Comparison of ENCODE assay signal across 31 cellular contexts in genomic region chr5:81429986-81430385, GRCh38. TPM values are rescaled to one million over a fixed set of nuclear protein-coding genes. Genes with fewer than 3 reads are reported as not detected.
"Had no signal": no experiment of that assay in that cellular context is flagged by ENCODE, and none has a peak within 500 bp of the region (broad histone marks: within the 10 kb centered on the region; RNA-seq: fewer than 3 reads in every experiment).

No MANE protein-coding gene starts in this region.

- H3K36me3 ChIP-seq: brain microvascular endothelial cell had no signal

- H3K27ac ChIP-seq: brain microvascular endothelial cell, SJCRH30, SK-N-MC had no signal

- H3K9me3 ChIP-seq: SJCRH30 had no signal

- H3K27me3 ChIP-seq: brain microvascular endothelial cell, SJCRH30 had no signal

- FAIRE-seq: TTC549 had no signal

- ATAC-seq: activated CD8-positive, alpha-beta T cell treated with anti-CD3 and anti-CD28 coated beads for 36 hours; activated T-cell treated with anti-CD3 and anti-CD28 coated beads, Interleukin-2, amount 50 U/mL, for 72 hours; activated T-helper 17 cell treated with anti-CD3 and anti-CD28 coated beads, Interleukin-2, amount 50 U/mL, for 72 hours; Panc1 had no signal

- DNase-seq: activated CD4-positive, alpha-beta T cell treated with anti-CD3 and anti-CD28 coated beads, Interleukin-2, amount 10 ng/mL, durations not matched to agents 24 days and 14 days; activated CD4-positive, alpha-beta T cell treated with anti-CD3 and anti-CD28 coated beads, Interleukin-2, amount 50 U/mL, for 4 hours; activated CD8-positive, alpha-beta T cell treated with anti-CD3 and anti-CD28 coated beads for 36 hours; activated effector memory CD4-positive, alpha-beta T cell treated with anti-CD3 and anti-CD28 coated beads, Interleukin-2, amount 50 U/mL, for 16 hours; activated naive CD4-positive, alpha-beta T cell; activated naive CD4-positive, alpha-beta T cell treated with anti-CD3 and anti-CD28 coated beads, Interleukin-2, amount 50 U/mL, for 16 hours; activated naive CD8-positive, alpha-beta T cell treated with anti-CD3 and anti-CD28 coated beads for 36 hours; activated T-cell treated with anti-CD3 and anti-CD28 coated beads, Interleukin-2, amount 50 U/mL, for 1 hour; activated T-cell treated with anti-CD3 and anti-CD28 coated beads, Interleukin-2, amount 50 U/mL, for 72 hours; amniotic stem cell; aorta; brain microvascular endothelial cell; central memory CD4-positive, alpha-beta T cell; MM.1S; MV-4-11; NCI-H1092; NCI-H1436 treated with DMSO at 0.1 percent for 48 hours; NCI-H1694 treated with DMSO at 0.1 percent for 48 hours; NCI-H2029; NCI-H345; NCI-H524 treated with DMSO at 0.1 percent for 48 hours; SHP77; SJCRH30 had no signal

- H3K4me3 ChIP-seq: SJCRH30, SK-N-MC had no signal

RNA-seq across cellular contexts. Expression of gene ACOT12, which starts 36.1 kb away (rescaled TPM):
- total RNA-seq: activated CD4-positive, alpha-beta T cell treated with anti-CD3 and anti-CD28 coated beads, Interleukin-2, amount 10 ng/mL, durations not matched to agents 24 days and 14 days; activated CD8-positive, alpha-beta memory T cell treated with anti-CD3 and anti-CD28 coated beads for 36 hours; activated CD8-positive, alpha-beta T cell treated with anti-CD3 and anti-CD28 coated beads for 36 hours; activated naive CD8-positive, alpha-beta T cell treated with anti-CD3 and anti-CD28 coated beads for 36 hours; activated T-cell treated with anti-CD3 and anti-CD28 coated beads, Interleukin-2, amount 50 U/mL, for 72 hours; activated T-helper 17 cell treated with anti-CD3 and anti-CD28 coated beads, Interleukin-2, amount 50 U/mL, for 72 hours; LHCN-M2; NCI-H460; RPMI7951 had no signal
- polyA plus RNA-seq: aorta had no signal
